8 cellular contexts compared by ENCODE assay signal in the genomic region with DNA sequence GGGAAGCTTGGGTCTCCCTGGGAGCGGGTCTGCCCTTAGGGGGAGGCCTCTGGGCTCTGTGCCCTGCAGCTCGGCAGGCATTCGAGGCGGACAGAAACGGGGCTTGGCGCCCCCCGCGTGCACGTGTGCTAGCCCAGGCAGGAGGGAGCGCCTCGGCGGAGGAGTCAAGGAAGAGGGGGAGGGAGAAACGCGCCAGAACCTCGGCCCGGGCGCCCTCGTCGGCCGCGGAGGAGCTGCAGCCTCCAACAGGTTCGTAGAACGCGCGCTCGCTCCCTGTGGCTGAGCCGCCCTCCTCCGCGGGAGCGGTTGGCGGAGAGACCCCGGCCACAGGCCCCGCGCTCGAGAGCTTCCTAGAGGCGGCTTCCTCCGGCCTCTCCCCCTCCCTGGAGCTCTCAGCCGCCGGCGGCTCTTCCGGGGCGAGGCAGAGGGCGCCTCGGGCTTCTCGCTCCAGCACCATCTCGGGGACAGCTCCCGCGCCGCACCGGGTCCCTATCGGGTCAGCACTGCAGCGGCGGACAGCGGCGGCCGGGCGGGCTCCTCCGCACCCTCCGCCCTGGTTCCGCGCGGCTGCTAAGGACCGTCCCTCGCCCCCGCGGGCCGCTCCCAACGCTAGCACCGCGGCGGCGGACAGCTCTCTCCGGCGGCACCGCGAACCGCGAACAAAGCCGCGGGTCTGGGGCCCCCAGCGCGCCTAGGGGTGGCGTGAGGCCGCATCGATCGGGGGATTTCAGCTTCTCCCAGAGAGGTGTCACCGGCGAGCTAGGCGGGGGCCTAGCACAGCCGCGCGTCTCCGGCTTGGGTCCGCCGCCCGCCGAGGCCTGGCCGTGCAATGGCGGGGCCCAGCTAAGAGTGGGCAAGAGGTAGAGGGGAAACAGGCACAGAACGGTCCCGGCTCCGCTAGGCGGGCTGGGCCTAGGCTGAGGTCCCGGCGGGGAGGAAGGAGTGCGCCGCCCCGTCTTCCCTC.
DNase-seq lines count a peak whose midpoint lies in the region; ATAC-seq, FAIRE-seq and TF ChIP-seq lines count a peak whose summit lies in the region.

No MANE protein-coding gene starts in this region.

- peak overlapping the region; percentile 32 for H3K4me3 ChIP-seq in HEK293 (ENCODE audit: low read depth, low read length)
- peak overlapping the region; percentile 7 for H3K4me3 ChIP-seq in colonic mucosa
- H3K4me3 ChIP-seq in HepG2 (replicated peaks in 1 of 3; ENCODE audit: insufficient read depth in 1 of 3, low read depth in 2 of 3, low read length in 3 of 3) = peak overlapping the region; percentile 47 to 73 (median 50)

- no peak for TF ChIP-seq POLR2A in HepG2 (IDR thresholded peaks at IDR 0.05; ENCODE audit: insufficient read depth in 1 of 2, low read depth in 2 of 2, low read length in 2 of 2)

- FAIRE-seq in HepG2 (lab: Jason Lieb, UNC) (no peak), D721Med (lab: Jason Lieb, UNC) (no peak)

- TF ChIP-seq CTCF in HEK293 (tag by site-specific recombination; IDR thresholded peaks at IDR 0.05) (peak; percentile 5; the same call in 1 of the 2 replicates), colonic mucosa (IDR thresholded peaks at IDR 0.05) (no peak), HepG2 (CRISPR knock-in tag; IDR thresholded peaks at IDR 0.05) (peak; percentile 57), D721Med (IDR thresholded peaks at IDR 0.05; ENCODE audit: insufficient read depth, missing control alignments) (no peak)

- no TSS peak for BruUV-seq in HepG2 (replicated peaks; lab: Mats Ljungman, UMichigan)

- ATAC-seq in HepG2 = peak; percentile 98

- peak overlapping the region; percentile 82 for H3K4me2 ChIP-seq in HepG2 (ENCODE audit: low read depth, low read length)

- in situ Hi-C loops in HepG2 (cut with HindIII; ENCODE audit: extremely low pct_ligation_motif_present, low pct_unique_long_range_greater_than_20kb) = loop anchor here (5.0 kb wide), 1 partner anchor 75 kb away; a partner anchor contains a TSS

- DNase-seq in DMS53 treated with DMSO at 0.1 percent for 48 hours (lab: John Stamatoyannopoulos, UW; ENCODE audit: unreplicated experiment) (peak; percentile 44), NCI-H1930 (lab: John Stamatoyannopoulos, UW) (peak; percentile 22 to 30), colonic mucosa (peak; percentile 65), HepG2 (ENCODE audit: low spot score) (peak; percentile 68), D721Med (ENCODE audit: insufficient read length, low spot score) (no peak)
- peak; percentile 55 to 65 for DNase-seq in activated CD4-positive, alpha-beta T cell treated with anti-CD3 and anti-CD28 coated beads, Interleukin-2, amount 50 U/mL, for 24 hours (ENCODE audit: low read depth in 1 of 2, low spot score in 1 of 2)
- DNase-seq in stimulated activated CD4-positive, alpha-beta T cell treated with anti-CD3 and anti-CD28 coated beads, Interleukin-4, amount 100 ng/mL, for 48 hours (ENCODE audit: low read depth in 2 of 2) = peak; percentile 70 to 79

- H4K20me1 ChIP-seq in HepG2 (ENCODE audit: insufficient read depth, low read length) = no peaks in the 10 kb centered on the region

- H3K36me3 ChIP-seq in HEK293 (ENCODE audit: control insufficient read depth in 2 of 2, insufficient read depth in 1 of 2, low read length in 2 of 2) = no peaks in the 10 kb centered on the region
- H3K36me3 ChIP-seq in colonic mucosa = no peaks in the 10 kb centered on the region
- H3K36me3 ChIP-seq in HepG2 (replicated peaks in 1 of 2; ENCODE audit: control insufficient read depth in 1 of 2, insufficient read depth in 2 of 2, low read length in 2 of 2) = no peaks in the 10 kb centered on the region

- intact Hi-C loops in colonic mucosa (cut with DNase I) (no loop called here), HepG2 (cut with micrococcal nuclease; ENCODE audit: unreplicated experiment) (loop anchor here (1.0 to 10.0 kb wide), 3 partner anchors 45 to 75 kb away; no protein-coding TSS in a partner anchor)

- H3K27ac ChIP-seq in HEK293 (ENCODE audit: extremely low read depth, low read depth, low read length) (no peak overlapping the region), colonic mucosa (no peak overlapping the region), HepG2 (ENCODE audit: extremely low read length, insufficient read depth, low read length) (no peak overlapping the region)

- CTCF ChIA-PET in HEK293 (lab: Yijun Ruan, JAX) = interaction anchor here (0.5 to 1.5 kb wide), 4 partner anchors 38 to 858 kb away, joined by 3 to 16 read pairs (median 4); a partner anchor contains a TSS
- CTCF ChIA-PET in HepG2 (lab: Yijun Ruan, JAX; ENCODE audit: low intra/inter-chr PET ratio, low total read pairs) = interaction anchor here (1.2 kb wide), 1 partner anchor 77 kb away, joined by 4 read pairs; no protein-coding TSS in a partner anchor

- H3K27me3 ChIP-seq in colonic mucosa = peaks cover 27% of the 10 kb centered on the region
- H3K27me3 ChIP-seq in HepG2 (ENCODE audit: control insufficient read depth in 1 of 2, insufficient read depth in 2 of 2, low read length in 2 of 2) = peaks cover 0 to 7% of the 10 kb centered on the region in 2 experiments; a peak in 1 of 5 replicates

- H2AFZ ChIP-seq in HepG2 (ENCODE audit: low read length) = no peak overlapping the region

- WGBS in HepG2 (ENCODE audit: low lambda C conversion rate) = 8% methylated on average over 12 of the region's 108 CpGs

- TF ChIP-seq EP300 in HepG2 (IDR thresholded peaks at IDR 0.05; ENCODE audit: low read depth in 2 of 2, low read length in 2 of 2) (peak in 1 of 2 experiments; percentile 32; a peak in 1 of 4 replicates), HepG2 (CRISPR knock-in tag; IDR thresholded peaks at IDR 0.05; ENCODE audit: borderline replicate concordance) (peak; percentile 91)

- peak; percentile 91 for TF ChIP-seq RAD21 in HepG2 (CRISPR knock-in tag; IDR thresholded peaks at IDR 0.05)

- no peaks in the 10 kb centered on the region for H3K79me2 ChIP-seq in HepG2 (ENCODE audit: insufficient read depth, low read length)

- peaks cover 2% of the 10 kb centered on the region; the same call in 1 of the 2 replicates for H3K4me1 ChIP-seq in HEK293 (ENCODE audit: control insufficient read depth, insufficient read depth, low read length)
- H3K4me1 ChIP-seq in colonic mucosa = no peaks in the 10 kb centered on the region
- peaks cover 18% of the 10 kb centered on the region for H3K4me1 ChIP-seq in HepG2 (ENCODE audit: insufficient read depth, low read length)

- H3K9ac ChIP-seq in colonic mucosa (ENCODE audit: low read depth in 2 of 2, low read length in 2 of 2) (no peak overlapping the region), HepG2 (ENCODE audit: insufficient read depth, low read depth, low read length) (no peak overlapping the region)

- H3K9me3 ChIP-seq in HEK293 (ENCODE audit: control insufficient read depth, insufficient read depth, low read depth, low read length) = no peaks in the 10 kb centered on the region
- no peaks in the 10 kb centered on the region for H3K9me3 ChIP-seq in colonic mucosa
- H3K9me3 ChIP-seq in HepG2 (ENCODE audit: low read length) = no peaks in the 10 kb centered on the region

- POLR2A ChIA-PET in HEK293 (lab: Yijun Ruan, JAX) (interaction anchor here (1.0 to 1.3 kb wide), 3 partner anchors 9 to 75 kb away, joined by 5 to 7 read pairs (median 6); a partner anchor contains a TSS), HepG2 (lab: Yijun Ruan, JAX) (interaction anchor here (1.2 to 1.3 kb wide), 4 partner anchors 63 to 98 kb away, joined by 3 to 9 read pairs (median 4); a partner anchor contains a TSS)

TF ChIP-seq in HepG2, 621 proteins besides CTCF, POLR2A, EP300 and RAD21 (continues in another document):
- TF ChIP-seq HOXD1 (CRISPR knock-in tag; IDR thresholded peaks at IDR 0.05) = peak; percentile 100
- TF ChIP-seq, protein P1, sequence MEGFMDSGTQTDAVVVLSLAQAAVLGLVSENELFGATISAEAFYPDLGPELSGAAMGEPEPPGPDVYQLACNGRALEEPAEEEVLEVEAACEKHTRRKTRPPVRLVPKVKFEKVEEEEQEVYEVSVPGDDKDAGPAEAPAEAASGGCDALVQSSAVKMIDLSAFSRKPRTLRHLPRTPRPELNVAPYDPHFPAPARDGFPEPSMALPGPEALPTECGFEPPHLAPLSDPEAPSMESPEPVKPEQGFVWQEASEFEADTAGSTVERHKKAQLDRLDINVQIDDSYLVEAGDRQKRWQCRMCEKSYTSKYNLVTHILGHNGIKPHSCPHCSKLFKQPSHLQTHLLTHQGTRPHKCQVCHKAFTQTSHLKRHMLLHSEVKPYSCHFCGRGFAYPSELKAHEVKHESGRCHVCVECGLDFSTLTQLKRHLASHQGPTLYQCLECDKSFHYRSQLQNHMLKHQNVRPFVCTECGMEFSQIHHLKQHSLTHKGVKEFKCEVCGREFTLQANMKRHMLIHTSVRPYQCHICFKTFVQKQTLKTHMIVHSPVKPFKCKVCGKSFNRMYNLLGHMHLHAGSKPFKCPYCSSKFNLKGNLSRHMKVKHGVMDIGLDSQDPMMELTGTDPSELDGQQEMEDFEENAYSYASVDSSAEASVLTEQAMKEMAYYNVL (CRISPR knock-in tag; IDR thresholded peaks at IDR 0.05; ENCODE audit: borderline replicate concordance) = peak; percentile 99
- TF ChIP-seq, protein P2, sequence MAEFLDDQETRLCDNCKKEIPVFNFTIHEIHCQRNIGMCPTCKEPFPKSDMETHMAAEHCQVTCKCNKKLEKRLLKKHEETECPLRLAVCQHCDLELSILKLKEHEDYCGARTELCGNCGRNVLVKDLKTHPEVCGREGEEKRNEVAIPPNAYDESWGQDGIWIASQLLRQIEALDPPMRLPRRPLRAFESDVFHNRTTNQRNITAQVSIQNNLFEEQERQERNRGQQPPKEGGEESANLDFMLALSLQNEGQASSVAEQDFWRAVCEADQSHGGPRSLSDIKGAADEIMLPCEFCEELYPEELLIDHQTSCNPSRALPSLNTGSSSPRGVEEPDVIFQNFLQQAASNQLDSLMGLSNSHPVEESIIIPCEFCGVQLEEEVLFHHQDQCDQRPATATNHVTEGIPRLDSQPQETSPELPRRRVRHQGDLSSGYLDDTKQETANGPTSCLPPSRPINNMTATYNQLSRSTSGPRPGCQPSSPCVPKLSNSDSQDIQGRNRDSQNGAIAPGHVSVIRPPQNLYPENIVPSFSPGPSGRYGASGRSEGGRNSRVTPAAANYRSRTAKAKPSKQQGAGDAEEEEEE (CRISPR knock-in tag; IDR thresholded peaks at IDR 0.05; ENCODE audit: borderline replicate concordance) = peak; percentile 99
- TF ChIP-seq MLLT10 (CRISPR knock-in tag; IDR thresholded peaks at IDR 0.05) = peak; percentile 81; the same call in 1 of the 2 replicates
- TF ChIP-seq, protein P3, sequence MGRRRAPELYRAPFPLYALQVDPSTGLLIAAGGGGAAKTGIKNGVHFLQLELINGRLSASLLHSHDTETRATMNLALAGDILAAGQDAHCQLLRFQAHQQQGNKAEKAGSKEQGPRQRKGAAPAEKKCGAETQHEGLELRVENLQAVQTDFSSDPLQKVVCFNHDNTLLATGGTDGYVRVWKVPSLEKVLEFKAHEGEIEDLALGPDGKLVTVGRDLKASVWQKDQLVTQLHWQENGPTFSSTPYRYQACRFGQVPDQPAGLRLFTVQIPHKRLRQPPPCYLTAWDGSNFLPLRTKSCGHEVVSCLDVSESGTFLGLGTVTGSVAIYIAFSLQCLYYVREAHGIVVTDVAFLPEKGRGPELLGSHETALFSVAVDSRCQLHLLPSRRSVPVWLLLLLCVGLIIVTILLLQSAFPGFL (CRISPR knock-in tag; IDR thresholded peaks at IDR 0.05) = peak; percentile 99
- TF ChIP-seq MEIS1 (CRISPR knock-in tag; IDR thresholded peaks at IDR 0.05; ENCODE audit: borderline replicate concordance) = peak; percentile 100

Comparison
In these comparisons a context has a peak if more than half of its experiments do, and no peak if none do; other contexts are left out.
1. CTCF ChIP-seq: peak in HEK293 (single experiment) and HepG2 (single experiment); none in colonic mucosa (single experiment) and D721Med (single experiment).
2. Peak in every context shown above with its lines, with median percentiles within 50 percentile points of each other: H3K4me3 ChIP-seq.